21 cellular contexts compared by ENCODE assay signal in genomic region chr14:19947413-19948090, GRCh38. TPM values are rescaled to one million over a fixed set of nuclear protein-coding genes. Genes with fewer than 3 reads are reported as not detected.
A peak's percentile ranks its signal among the peaks of the same experiment; 100 is the strongest.
DNase-seq lines count a peak whose midpoint lies in the region; ATAC-seq, FAIRE-seq and TF ChIP-seq lines count a peak whose summit lies in the region.
"Had no signal": no experiment of that assay in that cellular context is flagged by ENCODE, and none has a peak within 500 bp of the region (broad histone marks: within the 10 kb centered on the region; RNA-seq: fewer than 3 reads in every experiment).

No MANE protein-coding gene starts in this region.

- CTCF ChIA-PET in OCI-LY7 (lab: Charles Lee; ENCODE audit: unreplicated experiment) (no interaction called here), K562 (lab: Yijun Ruan, JAX; ENCODE audit: low intra/inter-chr PET ratio) (interaction anchor here (0.6 kb wide), 1 partner anchor 52 kb away, joined by 3 read pairs; no protein-coding TSS in a partner anchor)

- H3K36me3 ChIP-seq in OCI-LY7 (ENCODE audit: insufficient read depth, low read length) (no peaks in the 10 kb centered on the region), K562 (ENCODE audit: control insufficient read depth, insufficient read depth, low read length) (no peaks in the 10 kb centered on the region)
- H3K36me3 ChIP-seq: neutrophil had no signal

- POLR2A ChIA-PET in OCI-LY7 (lab: Charles Lee) (interaction anchor here (1.1 to 1.6 kb wide), 2 partner anchors 14 to 44 kb away, joined by 3 to 4 read pairs; no protein-coding TSS in a partner anchor), K562 (lab: Yijun Ruan, JAX) (no interaction called here)

- intact Hi-C loops in OCI-LY7 (cut with micrococcal nuclease; ENCODE audit: unreplicated experiment): no loop called here
- intact Hi-C loops in K562 (cut with micrococcal nuclease): no loop called here

- H3K27me3 ChIP-seq in K562 (ENCODE audit: control insufficient read depth in 2 of 2, insufficient read depth in 2 of 2, low read length in 2 of 2): no peaks in the 10 kb centered on the region
- H3K27me3 ChIP-seq: neutrophil had no signal

- no peaks in the 10 kb centered on the region for H3K9me3 ChIP-seq in OCI-LY7 (ENCODE audit: low read length)
- H3K9me3 ChIP-seq in K562 (replicated peaks; ENCODE audit: control insufficient read depth, insufficient read depth, low read depth, low read length): no peaks in the 10 kb centered on the region
- H3K9me3 ChIP-seq: neutrophil had no signal

- H3K9me1 ChIP-seq in K562 (ENCODE audit: control insufficient read depth, insufficient read depth, low read length): no peaks in the 10 kb centered on the region

- H3K27ac ChIP-seq in OCI-LY7 (ENCODE audit: low read depth, low read length, poor library complexity, severe bottlenecking) (no peak overlapping the region), K562 (ENCODE audit: extremely low read depth, low read depth, low read length) (no peak overlapping the region)
- H3K27ac ChIP-seq: epithelial cell of prostate, neutrophil had no signal

- no peak for TF ChIP-seq POLR2A in K562 (conservative IDR thresholded peaks at IDR 0.05)

- no peaks in the 10 kb centered on the region for H3K79me2 ChIP-seq in OCI-LY7 (ENCODE audit: insufficient read depth, low read depth, low read length)
- no peaks in the 10 kb centered on the region for H3K79me2 ChIP-seq in K562 (ENCODE audit: control insufficient read depth, insufficient read depth, low read length)

- TF ChIP-seq EP300 in K562 (IDR thresholded peaks at IDR 0.05; ENCODE audit: low read length): no peak

- H3K4me3 ChIP-seq in GM12864 (ENCODE audit: low read depth, low read length): no peak overlapping the region
- no peak overlapping the region for H3K4me3 ChIP-seq in OCI-LY7 (ENCODE audit: low read depth, low read length, poor library complexity, severe bottlenecking)
- H3K4me3 ChIP-seq in K562: no peak overlapping the region

- H4K20me1 ChIP-seq in OCI-LY7 (ENCODE audit: insufficient read depth, low read length) (no peaks in the 10 kb centered on the region), K562 (replicated peaks; ENCODE audit: control insufficient read depth, insufficient read depth, low read length) (no peaks in the 10 kb centered on the region)

- H3K4me1 ChIP-seq in OCI-LY7 (ENCODE audit: insufficient read depth, low read length, poor library complexity, severe bottlenecking) (no peaks in the 10 kb centered on the region), K562 (replicated peaks in 1 of 2; ENCODE audit: control insufficient read depth in 2 of 2, insufficient read depth in 2 of 2, low read length in 2 of 2) (no peaks in the 10 kb centered on the region)

- 31% methylated on average over 3 of the region's 3 CpGs for WGBS in K562 (ENCODE audit: insufficient coverage, low coverage, missing lambda C conversion rate)

- H2AFZ ChIP-seq in OCI-LY7 (ENCODE audit: low read length): no peak overlapping the region
- 0 out of 2 replicates have a peak overlapping the region, but pooled peaks have one; percentile 9 for H2AFZ ChIP-seq in K562 (ENCODE audit: low read depth, low read length)

- no peak for DNase-seq in GM12864 (ENCODE audit: low read depth)
- no peak for DNase-seq in OCI-LY7 (ENCODE audit: low spot score)
- no peak for DNase-seq in K562 (ENCODE audit: extremely low read depth in 1 of 4, low spot score in 3 of 4)
- no peak for DNase-seq in AML-193 (lab: John Stamatoyannopoulos, UW)
- DNase-seq: activated CD4-positive, alpha-beta memory T cell treated with anti-CD3 and anti-CD28 coated beads for 36 hours; activated naive CD8-positive, alpha-beta T cell treated with anti-CD3 and anti-CD28 coated beads for 36 hours; activated T-cell treated with anti-CD3 and anti-CD28 coated beads, Interleukin-2, amount 50 U/mL, for 72 hours; foreskin melanocyte; NCI-H187 treated with DMSO at 0.1 percent for 48 hours; NCI-H446; right cardiac atrium had no signal

- FAIRE-seq in A204.1 (lab: Jason Lieb, UNC) (peak; percentile 75), K562 (lab: Jason Lieb, UNC) (no peak)
- FAIRE-seq: D721Med, H1 had no signal

- no peaks in the 10 kb centered on the region for H3K9me2 ChIP-seq in OCI-LY7 (ENCODE audit: insufficient read depth, low read length)

- BruUV-seq in OCI-LY7 (replicated peaks; lab: Mats Ljungman, UMichigan) (no TSS peak), K562 (replicated peaks; lab: Mats Ljungman, UMichigan) (no TSS peak)

- TF ChIP-seq CTCF in GM12864 (IDR thresholded peaks at IDR 0.05; ENCODE audit: low read depth, low read length, missing control alignments): peak; percentile 8
- TF ChIP-seq CTCF in OCI-LY7 (conservative IDR thresholded peaks at IDR 0.05; ENCODE audit: low read length): peak; percentile 60
- TF ChIP-seq CTCF in K562 (IDR thresholded peaks at IDR 0.05 in 2 of 3, conservative IDR thresholded peaks at IDR 0.05 in 1 of 3; ENCODE audit: insufficient read depth in 2 of 3, low read depth in 1 of 3, low read length in 3 of 3): no peak

- H3K4me2 ChIP-seq in OCI-LY7 (ENCODE audit: low read length) (no peak overlapping the region), K562 (ENCODE audit: insufficient read depth, low read length) (no peak overlapping the region)

- ATAC-seq in K562: peak; percentile 67; the same call in 2 of the 3 replicates
- ATAC-seq in HG03457 (IDR thresholded peaks at IDR 0.05; ENCODE audit: unreplicated experiment): no peak
- no peak for ATAC-seq in GM18517 (IDR thresholded peaks at IDR 0.05; ENCODE audit: unreplicated experiment)
- ATAC-seq in HG03469 (IDR thresholded peaks at IDR 0.05; ENCODE audit: unreplicated experiment): no peak
- ATAC-seq: activated T-cell treated with anti-CD3 and anti-CD28 coated beads, Interleukin-2, amount 50 U/mL, for 72 hours; right cardiac atrium had no signal

- no peak overlapping the region for H3K9ac ChIP-seq in K562 (ENCODE audit: insufficient read depth in 1 of 2, low read depth in 2 of 2, low read length in 2 of 2)

- no peak for TF ChIP-seq RAD21 in K562 (CRISPR knock-in tag; conservative IDR thresholded peaks at IDR 0.05 in 1 of 2, IDR thresholded peaks at IDR 0.05 in 1 of 2)

- in situ Hi-C loops in K562 (cut with MboI): no loop called here

RNA-seq across cellular contexts. Expression of gene OR4K1, which starts 16.8 kb away (rescaled TPM):
- 0.38 TPM in 1 of 2 replicates, not detected in the other for total RNA-seq in OCI-LY7 (2014; rRNA removed; shearing (Covaris generic))
- not detected in 2 replicates for total RNA-seq in OCI-LY7 (2022)
- total RNA-seq in K562 (2011; cell fraction: chromatin; rRNA removed; ENCODE audit: low replicate concordance): not detected in 2 replicates
- not detected in 2 replicates for total RNA-seq in K562 (2011; cell fraction: nucleolus; rRNA removed)
- total RNA-seq in K562 (2011; cell fraction: nucleoplasm; rRNA removed): not detected in 2 replicates
- total RNA-seq in K562 (2014; rRNA removed): not detected in 2 replicates
- not detected in 2 replicates for total RNA-seq in K562 (2014; rRNA removed; fragmentation: Illumina TruSeq; extraction: Trizol)
- not detected in 2 replicates for total RNA-seq in K562 (2015; rRNA removed; fragmentation: Illumina TruSeq; extraction: Trizol)
- total RNA-seq in K562 (2021): not detected in 2 replicates
- polyA plus RNA-seq in K562 (2011; rRNA removed): not detected in 2 replicates
- polyA plus RNA-seq in K562 (2011; cell fraction: cytosol; rRNA removed): not detected in 2 replicates
- not detected in 2 replicates for polyA plus RNA-seq in K562 (2011; cell fraction: nucleus; rRNA removed)
- polyA plus RNA-seq in K562 (2012): not detected in 2 replicates
- polyA plus RNA-seq in K562 (2014; fragmentation: Illumina TruSeq; extraction: Trizol): not detected in 2 replicates
- polyA plus RNA-seq in K562 (2014; fragmentation: Nextera tagmentation; extraction: Ambion mirVana): not detected
- not detected in 2 replicates for polyA plus RNA-seq in K562 (2014; rRNA removed)
- not detected in 2 replicates for polyA minus RNA-seq in K562 (2011; rRNA and poly(A)+ RNA removed)
- not detected in 2 replicates for polyA minus RNA-seq in K562 (2011; cell fraction: cytosol; rRNA and poly(A)+ RNA removed)
- not detected in 2 replicates for polyA minus RNA-seq in K562 (2011; cell fraction: nucleus; rRNA and poly(A)+ RNA removed)
- total RNA-seq: activated CD4-positive, alpha-beta memory T cell treated with anti-CD3 and anti-CD28 coated beads for 36 hours; activated naive CD8-positive, alpha-beta T cell treated with anti-CD3 and anti-CD28 coated beads for 36 hours; activated T-cell treated with anti-CD3 and anti-CD28 coated beads, Interleukin-2, amount 50 U/mL, for 72 hours; H1; M059J; right cardiac atrium; urinary bladder had no signal
- polyA plus RNA-seq: H1, right cardiac atrium, urinary bladder had no signal

RNA-seq across cellular contexts. Expression of gene OR4K5, which starts 27.1 kb away (rescaled TPM):
- not detected in 2 replicates for total RNA-seq in OCI-LY7 (2014; rRNA removed; shearing (Covaris generic))
- total RNA-seq in OCI-LY7 (2022) (not detected in 2 replicates), K562 (2014; rRNA removed) (not detected in 2 replicates), K562 (2014; rRNA removed; fragmentation: Illumina TruSeq; extraction: Trizol) (not detected in 2 replicates), K562 (2015; rRNA removed; fragmentation: Illumina TruSeq; extraction: Trizol) (not detected in 2 replicates), K562 (2021) (not detected in 2 replicates)
- not detected in 2 replicates for total RNA-seq in K562 (2011; cell fraction: chromatin; rRNA removed; ENCODE audit: low replicate concordance)
- total RNA-seq in K562 (2011; cell fraction: nucleolus; rRNA removed): not detected in 2 replicates
- total RNA-seq in K562 (2011; cell fraction: nucleoplasm; rRNA removed): not detected in 2 replicates
- polyA plus RNA-seq in K562 (2011; rRNA removed) (not detected in 2 replicates), K562 (2014; fragmentation: Illumina TruSeq; extraction: Trizol) (not detected in 2 replicates), K562 (2014; fragmentation: Nextera tagmentation; extraction: Ambion mirVana) (not detected), K562 (2014; rRNA removed) (not detected in 2 replicates)
- polyA plus RNA-seq in K562 (2011; cell fraction: cytosol; rRNA removed): not detected in 2 replicates
- polyA plus RNA-seq in K562 (2011; cell fraction: nucleus; rRNA removed): not detected in 2 replicates
- not detected in 2 replicates for polyA plus RNA-seq in K562 (2012)
- polyA minus RNA-seq in K562 (2011; rRNA and poly(A)+ RNA removed): not detected in 2 replicates
- polyA minus RNA-seq in K562 (2011; cell fraction: cytosol; rRNA and poly(A)+ RNA removed): not detected in 2 replicates
- not detected in 2 replicates for polyA minus RNA-seq in K562 (2011; cell fraction: nucleus; rRNA and poly(A)+ RNA removed)
- total RNA-seq: activated CD4-positive, alpha-beta memory T cell treated with anti-CD3 and anti-CD28 coated beads for 36 hours; activated naive CD8-positive, alpha-beta T cell treated with anti-CD3 and anti-CD28 coated beads for 36 hours; activated T-cell treated with anti-CD3 and anti-CD28 coated beads, Interleukin-2, amount 50 U/mL, for 72 hours; H1; M059J; right cardiac atrium; urinary bladder had no signal
- polyA plus RNA-seq: H1, right cardiac atrium, urinary bladder had no signal

RNA-seq across cellular contexts. Expression of gene OR4K15, which starts 27.8 kb away (rescaled TPM):
- not detected in 2 replicates for total RNA-seq in OCI-LY7 (2014; rRNA removed; shearing (Covaris generic))
- total RNA-seq in OCI-LY7 (2022) (not detected in 2 replicates), K562 (2014; rRNA removed) (not detected in 2 replicates), K562 (2014; rRNA removed; fragmentation: Illumina TruSeq; extraction: Trizol) (not detected in 2 replicates), K562 (2015; rRNA removed; fragmentation: Illumina TruSeq; extraction: Trizol) (not detected in 2 replicates), K562 (2021) (not detected in 2 replicates)
- not detected in 2 replicates for total RNA-seq in K562 (2011; cell fraction: chromatin; rRNA removed; ENCODE audit: low replicate concordance)
- not detected in 2 replicates for total RNA-seq in K562 (2011; cell fraction: nucleolus; rRNA removed)
- total RNA-seq in K562 (2011; cell fraction: nucleoplasm; rRNA removed): not detected in 2 replicates
- polyA plus RNA-seq in K562 (2011; rRNA removed) (not detected in 2 replicates), K562 (2014; fragmentation: Illumina TruSeq; extraction: Trizol) (not detected in 2 replicates), K562 (2014; fragmentation: Nextera tagmentation; extraction: Ambion mirVana) (not detected), K562 (2014; rRNA removed) (not detected in 2 replicates)
- polyA plus RNA-seq in K562 (2011; cell fraction: cytosol; rRNA removed): not detected in 2 replicates
- polyA plus RNA-seq in K562 (2011; cell fraction: nucleus; rRNA removed): not detected in 2 replicates
- not detected in 2 replicates for polyA plus RNA-seq in K562 (2012)
- not detected in 2 replicates for polyA minus RNA-seq in K562 (2011; rRNA and poly(A)+ RNA removed)
- not detected in 2 replicates for polyA minus RNA-seq in K562 (2011; cell fraction: cytosol; rRNA and poly(A)+ RNA removed)
- not detected in 2 replicates for polyA minus RNA-seq in K562 (2011; cell fraction: nucleus; rRNA and poly(A)+ RNA removed)
- total RNA-seq: activated CD4-positive, alpha-beta memory T cell treated with anti-CD3 and anti-CD28 coated beads for 36 hours; activated naive CD8-positive, alpha-beta T cell treated with anti-CD3 and anti-CD28 coated beads for 36 hours; activated T-cell treated with anti-CD3 and anti-CD28 coated beads, Interleukin-2, amount 50 U/mL, for 72 hours; H1; M059J; right cardiac atrium; urinary bladder had no signal
- polyA plus RNA-seq: H1, right cardiac atrium, urinary bladder had no signal

RNA-seq across cellular contexts. Expression of gene OR4Q2, which starts 54.4 kb away (rescaled TPM):
- not detected in 2 replicates for total RNA-seq in OCI-LY7 (2014; rRNA removed; shearing (Covaris generic))
- not detected in 2 replicates for total RNA-seq in OCI-LY7 (2022)
- total RNA-seq in K562 (2011; cell fraction: chromatin; rRNA removed; ENCODE audit: low replicate concordance): not detected in 2 replicates
- not detected in 2 replicates for total RNA-seq in K562 (2011; cell fraction: nucleolus; rRNA removed)
- total RNA-seq in K562 (2011; cell fraction: nucleoplasm; rRNA removed): not detected in 2 replicates
- not detected in 2 replicates for total RNA-seq in K562 (2014; rRNA removed)
- total RNA-seq in K562 (2014; rRNA removed; fragmentation: Illumina TruSeq; extraction: Trizol): not detected in 2 replicates
- not detected in 2 replicates for total RNA-seq in K562 (2015; rRNA removed; fragmentation: Illumina TruSeq; extraction: Trizol)
- total RNA-seq in K562 (2021): not detected in 2 replicates
- polyA plus RNA-seq in K562 (2011; rRNA removed): not detected in 2 replicates
- polyA plus RNA-seq in K562 (2011; cell fraction: cytosol; rRNA removed): not detected in 2 replicates
- not detected in 2 replicates for polyA plus RNA-seq in K562 (2011; cell fraction: nucleus; rRNA removed)
- polyA plus RNA-seq in K562 (2012): not detected in 2 replicates
- not detected in 2 replicates for polyA plus RNA-seq in K562 (2014; fragmentation: Illumina TruSeq; extraction: Trizol)
- polyA plus RNA-seq in K562 (2014; fragmentation: Nextera tagmentation; extraction: Ambion mirVana): not detected
- not detected in 2 replicates for polyA plus RNA-seq in K562 (2014; rRNA removed)
- polyA minus RNA-seq in K562 (2011; rRNA and poly(A)+ RNA removed): not detected in 2 replicates
- not detected in 2 replicates for polyA minus RNA-seq in K562 (2011; cell fraction: cytosol; rRNA and poly(A)+ RNA removed)
- polyA minus RNA-seq in K562 (2011; cell fraction: nucleus; rRNA and poly(A)+ RNA removed): not detected in 2 replicates
- total RNA-seq: activated CD4-positive, alpha-beta memory T cell treated with anti-CD3 and anti-CD28 coated beads for 36 hours; activated naive CD8-positive, alpha-beta T cell treated with anti-CD3 and anti-CD28 coated beads for 36 hours; activated T-cell treated with anti-CD3 and anti-CD28 coated beads, Interleukin-2, amount 50 U/mL, for 72 hours; H1; M059J; right cardiac atrium; urinary bladder had no signal
- polyA plus RNA-seq: H1, right cardiac atrium, urinary bladder had no signal

Comparison
In these comparisons a context has a peak if more than half of its experiments do, and no peak if none do; other contexts are left out.
1. CTCF ChIP-seq: peak in GM12864 (single experiment) and OCI-LY7 (single experiment); none in K562 (0 of 3).